ENCODE assay signal across 2 cellular contexts in the genomic region with DNA sequence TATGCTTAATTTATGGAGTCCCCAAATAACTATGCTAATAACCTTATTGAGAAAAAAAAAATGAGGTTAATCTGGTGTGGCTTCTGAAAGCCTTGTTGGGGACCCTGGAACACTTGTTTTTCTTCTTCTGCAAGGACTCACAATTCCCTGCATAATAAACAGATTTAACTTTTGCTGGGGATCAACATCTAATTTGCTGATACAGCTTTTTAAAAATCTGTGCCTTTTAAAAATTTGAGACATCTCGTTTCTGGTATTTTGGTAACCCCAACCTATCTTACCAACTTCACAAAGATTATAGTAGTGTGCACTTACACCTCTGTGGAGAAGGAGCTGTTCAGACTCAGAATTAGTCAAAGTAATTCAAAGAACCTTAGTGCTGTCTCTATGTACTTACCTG.
A peak's percentile ranks its signal among the peaks of the same experiment; 100 is the strongest.
TF ChIP-seq lines count a peak whose summit lies in the region.

No MANE protein-coding gene starts in this region.

TF ChIP-seq in IMR-90, 13 proteins besides CTCF, POLR2A, EP300 and RAD21:
- TF ChIP-seq MAFK (IDR thresholded peaks at IDR 0.05; ENCODE audit: low read depth, low read length) (peak; percentile 90), CEBPB (IDR thresholded peaks at IDR 0.05; ENCODE audit: low read depth, low read length) (no peak), NFE2L2 (IDR thresholded peaks at IDR 0.05; ENCODE audit: low read depth, low read length) (no peak)
- TF ChIP-seq, protein P1, sequence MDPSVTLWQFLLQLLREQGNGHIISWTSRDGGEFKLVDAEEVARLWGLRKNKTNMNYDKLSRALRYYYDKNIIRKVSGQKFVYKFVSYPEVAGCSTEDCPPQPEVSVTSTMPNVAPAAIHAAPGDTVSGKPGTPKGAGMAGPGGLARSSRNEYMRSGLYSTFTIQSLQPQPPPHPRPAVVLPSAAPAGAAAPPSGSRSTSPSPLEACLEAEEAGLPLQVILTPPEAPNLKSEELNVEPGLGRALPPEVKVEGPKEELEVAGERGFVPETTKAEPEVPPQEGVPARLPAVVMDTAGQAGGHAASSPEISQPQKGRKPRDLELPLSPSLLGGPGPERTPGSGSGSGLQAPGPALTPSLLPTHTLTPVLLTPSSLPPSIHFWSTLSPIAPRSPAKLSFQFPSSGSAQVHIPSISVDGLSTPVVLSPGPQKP (IDR thresholded peaks at IDR 0.05; ENCODE audit: borderline replicate concordance, low read depth, low read length), result no peak
TF ChIP-seq in IMR-90: peak in this region for 1.

TF ChIP-seq in K562, 482 proteins besides CTCF, POLR2A, EP300 and RAD21:
- TF ChIP-seq MAFF (IDR thresholded peaks at IDR 0.05; ENCODE audit: low read length) (peak; percentile 91), ZNF316 (IDR thresholded peaks at IDR 0.05) (peak; percentile 89), MAFG (tag; conservative IDR thresholded peaks at IDR 0.05) (peak; percentile 82), TARDBP (IDR thresholded peaks at IDR 0.05) (no peak), C11orf30 (IDR thresholded peaks at IDR 0.05; ENCODE audit: low read depth) (peak; percentile 81), MAFK (IDR thresholded peaks at IDR 0.05; ENCODE audit: low read length) (peak; percentile 85)
- TF ChIP-seq, protein P2, sequence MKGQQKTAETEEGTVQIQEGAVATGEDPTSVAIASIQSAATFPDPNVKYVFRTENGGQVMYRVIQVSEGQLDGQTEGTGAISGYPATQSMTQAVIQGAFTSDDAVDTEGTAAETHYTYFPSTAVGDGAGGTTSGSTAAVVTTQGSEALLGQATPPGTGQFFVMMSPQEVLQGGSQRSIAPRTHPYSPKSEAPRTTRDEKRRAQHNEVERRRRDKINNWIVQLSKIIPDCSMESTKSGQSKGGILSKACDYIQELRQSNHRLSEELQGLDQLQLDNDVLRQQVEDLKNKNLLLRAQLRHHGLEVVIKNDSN (CRISPR knock-in tag; IDR thresholded peaks at IDR 0.05), result no peak
